8 cellular contexts compared by ENCODE assay signal in the genomic region with DNA sequence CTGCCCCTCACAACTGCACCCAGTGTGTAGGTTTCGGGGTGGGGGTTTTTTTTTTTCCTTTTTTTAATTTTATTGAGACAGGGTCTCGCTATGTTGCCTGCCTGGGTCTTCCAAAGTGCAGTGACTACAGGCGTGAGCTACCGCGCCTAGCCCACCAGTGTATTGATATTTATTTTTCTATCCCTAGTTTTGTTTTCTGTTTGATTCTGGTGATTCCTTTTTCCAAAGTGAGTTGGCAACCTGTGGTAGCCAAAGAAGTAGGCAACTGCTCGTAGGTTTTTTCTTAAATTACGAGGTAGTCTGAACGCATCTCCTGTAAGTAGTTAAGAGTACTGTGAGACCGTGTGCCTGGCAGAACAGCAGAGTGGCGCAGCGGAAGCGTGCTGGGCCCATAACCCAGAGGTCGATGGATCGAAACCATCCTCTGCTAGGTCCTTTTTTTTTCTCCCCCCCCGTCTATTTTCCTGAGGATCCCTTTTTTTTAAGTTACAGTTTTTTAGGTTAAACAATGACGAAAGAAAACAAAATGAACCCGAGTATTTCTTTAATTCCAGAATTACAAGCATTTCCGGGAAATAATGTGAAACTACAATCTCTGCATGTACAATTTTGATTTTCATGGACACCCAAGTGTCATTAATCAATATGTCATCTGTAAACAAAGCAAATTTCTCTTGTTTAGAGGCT.
A peak's percentile ranks its signal among the peaks of the same experiment; 100 is the strongest.
DNase-seq lines count a peak whose midpoint lies in the region; ATAC-seq lines count a peak whose summit lies in the region.

No MANE protein-coding gene starts in this region.

- DNase-seq in NCI-H524 (lab: John Stamatoyannopoulos, UW) (peak; percentile 27 to 57), NCI-H524 treated with DMSO at 0.1 percent for 48 hours (lab: John Stamatoyannopoulos, UW) (no peak), NCI-H2196 treated with DMSO at 0.1 percent for 48 hours (lab: John Stamatoyannopoulos, UW; ENCODE audit: unreplicated experiment) (peak; percentile 46)
- peak; percentile 25 to 64 (median 48) for DNase-seq in activated CD4-positive, CD25-positive, alpha-beta regulatory T cell (lab: John Stamatoyannopoulos, UW)
- DNase-seq in central memory CD4-positive, alpha-beta T cell = peak; percentile 81
- peak; percentile 60 for DNase-seq in stimulated activated CD4-positive, alpha-beta T cell treated with anti-CD3 and anti-CD28 coated beads, Interleukin-1b, Interleukin-23, amount 100 ng/mL, for 1 hour (ENCODE audit: low read depth in 2 of 2)

- no peak for ATAC-seq in HG02623 (IDR thresholded peaks at IDR 0.05; ENCODE audit: unreplicated experiment)

- peak overlapping the region; percentile 82 for H3K27ac ChIP-seq in layer of hippocampus (ENCODE audit: low read depth, low read length)

- no peaks in the 10 kb centered on the region for H3K27me3 ChIP-seq in layer of hippocampus (ENCODE audit: control insufficient read depth, insufficient read depth, low read length)
